1 cellular context compared by ENCODE assay signal in genomic region chr17:2398655-2399571, GRCh38.
TF ChIP-seq lines count a peak whose summit lies in the region.

No MANE protein-coding gene starts in this region.

TF ChIP-seq in HepG2, 621 proteins besides CTCF, POLR2A, EP300 and RAD21 (continued from another document):
- TF ChIP-seq ZBTB14 (CRISPR knock-in tag; IDR thresholded peaks at IDR 0.05) (peak; percentile 58; the same call in 1 of the 2 replicates), SALL1 (CRISPR knock-in tag; IDR thresholded peaks at IDR 0.05) (peak; percentile 13; the same call in 1 of the 2 replicates), ZNF501 (CRISPR knock-in tag; IDR thresholded peaks at IDR 0.05) (0 out of 2 replicates have a peak, but pooled peaks have one; percentile 6), ZNF776 (CRISPR knock-in tag; IDR thresholded peaks at IDR 0.05) (0 out of 2 replicates have a peak, but pooled peaks have one; percentile 5), ZSCAN22 (CRISPR knock-in tag; IDR thresholded peaks at IDR 0.05) (no peak), SOX13 (IDR thresholded peaks at IDR 0.05) (no peak), SOX13 (CRISPR knock-in tag; conservative IDR thresholded peaks at IDR 0.05 in 1 of 2, IDR thresholded peaks at IDR 0.05 in 1 of 2) (peak; percentile 38 to 63; a peak in 2 of 4 replicates), MAZ (IDR thresholded peaks at IDR 0.05; ENCODE audit: borderline replicate concordance, low read depth, low read length) (peak; percentile 51; the same call in 1 of the 2 replicates), MAZ (CRISPR knock-in tag; IDR thresholded peaks at IDR 0.05; ENCODE audit: low read depth) (no peak), LRRFIP1 (CRISPR knock-in tag; conservative IDR thresholded peaks at IDR 0.05) (no peak), ETV6 (CRISPR knock-in tag; conservative IDR thresholded peaks at IDR 0.05) (no peak), SOX6 (IDR thresholded peaks at IDR 0.05) (no peak), SOX6 (CRISPR knock-in tag; IDR thresholded peaks at IDR 0.05) (peak; percentile 22), HDAC2 (CRISPR knock-in tag; IDR thresholded peaks at IDR 0.05) (peak; percentile 14; the same call in 1 of the 2 replicates), KMT2B (CRISPR knock-in tag; IDR thresholded peaks at IDR 0.05) (no peak), FUBP1 (CRISPR knock-in tag; IDR thresholded peaks at IDR 0.05; ENCODE audit: borderline replicate concordance) (no peak), POLR2AphosphoS5 (IDR thresholded peaks at IDR 0.05; ENCODE audit: low read depth, low read length) (peak; percentile 48; the same call in 1 of the 2 replicates), GZF1 (CRISPR knock-in tag; IDR thresholded peaks at IDR 0.05) (0 out of 2 replicates have a peak, but pooled peaks have one; percentile 27), POLR2G (IDR thresholded peaks at IDR 0.05; ENCODE audit: low read depth, low read length) (peak; percentile 43; the same call in 1 of the 2 replicates), ASH2L (IDR thresholded peaks at IDR 0.05; ENCODE audit: insufficient read length, low read depth, low read length) (peak; percentile 22), SP1 (IDR thresholded peaks at IDR 0.05) (no peak), SP1 (CRISPR knock-in tag; IDR thresholded peaks at IDR 0.05) (no peak), ZFY (CRISPR knock-in tag; IDR thresholded peaks at IDR 0.05) (peak; percentile 49), MTF2 (CRISPR knock-in tag; IDR thresholded peaks at IDR 0.05; ENCODE audit: borderline replicate concordance) (no peak), THYN1 (CRISPR knock-in tag; IDR thresholded peaks at IDR 0.05; ENCODE audit: borderline replicate concordance, low read depth) (no peak), GFI1 (CRISPR knock-in tag; IDR thresholded peaks at IDR 0.05; ENCODE audit: borderline replicate concordance) (0 out of 2 replicates have a peak, but pooled peaks have one; percentile 19), MNT (IDR thresholded peaks at IDR 0.05) (no peak), EHMT2 (IDR thresholded peaks at IDR 0.05; ENCODE audit: borderline replicate concordance, low read depth, low read length) (no peak), ZNF574 (CRISPR knock-in tag; IDR thresholded peaks at IDR 0.05) (no peak), SMAD1 (CRISPR knock-in tag; IDR thresholded peaks at IDR 0.05; ENCODE audit: borderline replicate concordance, low read depth) (no peak), BCL3 (CRISPR knock-in tag; IDR thresholded peaks at IDR 0.05) (no peak), ZMAT3 (CRISPR knock-in tag; conservative IDR thresholded peaks at IDR 0.05) (no peak), FOXM1 (CRISPR knock-in tag; IDR thresholded peaks at IDR 0.05) (no peak), FOSL2 (CRISPR knock-in tag; IDR thresholded peaks at IDR 0.05) (peak; percentile 91), ZNF687 (CRISPR knock-in tag; IDR thresholded peaks at IDR 0.05) (peak; percentile 7; the same call in 1 of the 2 replicates), ZNF570 (CRISPR knock-in tag; IDR thresholded peaks at IDR 0.05; ENCODE audit: borderline replicate concordance) (no peak), ZBTB7A (CRISPR knock-in tag; IDR thresholded peaks at IDR 0.05) (0 out of 2 replicates have a peak, but pooled peaks have one; percentile 24), ZNF746 (CRISPR knock-in tag; IDR thresholded peaks at IDR 0.05) (no peak), TFAP4 (IDR thresholded peaks at IDR 0.05; ENCODE audit: borderline replicate concordance, low read depth) (peak; percentile 62; the same call in 1 of the 2 replicates), ATRX (CRISPR knock-in tag; IDR thresholded peaks at IDR 0.05; ENCODE audit: borderline replicate concordance) (no peak), SP2 (CRISPR knock-in tag; IDR thresholded peaks at IDR 0.05) (no peak)
